Comparison of ENCODE assay signal across 8 cellular contexts in the genomic region with DNA sequence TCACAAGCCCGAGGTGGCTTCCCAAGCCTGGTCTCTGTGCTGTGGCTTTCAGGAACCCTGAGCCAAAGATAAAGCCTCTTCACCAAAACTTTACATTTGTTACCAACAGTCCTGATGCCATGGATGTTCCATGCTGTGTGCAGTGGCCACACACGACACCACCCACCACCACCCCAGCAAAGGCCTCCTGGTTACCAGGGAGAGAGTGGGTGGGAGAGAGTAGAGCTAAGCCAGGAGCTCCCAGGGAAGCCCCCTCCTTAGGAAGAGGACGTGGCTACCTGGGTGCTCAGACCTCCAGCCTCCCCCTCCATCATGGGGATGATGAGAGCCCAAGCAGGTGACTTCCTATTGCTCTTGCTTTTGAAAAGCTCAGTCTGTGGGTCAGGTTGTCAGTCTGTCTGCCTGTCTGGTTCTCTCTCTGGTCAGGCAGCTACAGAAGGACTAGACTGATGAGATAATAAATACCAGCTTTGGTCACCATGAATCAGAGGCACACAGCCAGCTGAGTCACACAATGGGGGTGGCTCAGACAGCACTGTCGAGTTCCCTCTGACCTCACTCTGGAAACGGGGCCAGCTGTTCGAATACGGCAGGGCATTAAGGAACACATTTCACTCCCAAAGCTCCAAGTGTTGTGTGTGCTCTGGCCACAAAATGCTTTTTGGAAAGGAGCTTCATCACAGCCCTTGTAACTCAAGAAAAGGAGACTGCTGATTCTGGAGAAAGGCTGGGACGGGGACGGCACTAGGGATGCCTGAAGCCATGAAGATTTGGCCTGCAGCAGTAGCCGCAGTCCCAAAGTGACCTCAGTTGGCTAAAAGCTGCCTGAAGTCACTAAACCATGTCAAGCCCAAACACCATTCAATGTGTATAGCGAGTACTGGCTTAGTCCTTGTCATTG.
DNase-seq lines count a peak whose midpoint lies in the region; ATAC-seq and TF ChIP-seq lines count a peak whose summit lies in the region.

No MANE protein-coding gene starts in this region.

- WGBS in gastroesophageal sphincter (ENCODE audit: low coverage in 1 of 2), 2 donors: 30 to 35% methylated on average over 4 of the region's 11 CpGs
- 22 to 35% (median 23%) methylated on average over 11 of the region's 11 CpGs for WGBS in psoas muscle, 3 donors

- no peak overlapping the region for H3K27ac Mint-ChIP-seq in stimulated activated naive B cell treated with anti-CD40 and anti-IgM and Interleukin-4, amounts not matched to agents 10 μg/mL and 1 μg/mL and 100 μg/mL, for 72 hours

- H3K27ac ChIP-seq in gastroesophageal sphincter: peak overlapping the region in 3 of 4 donors; percentile 2 to 62 (median 17)
- peak overlapping the region; percentile 36 for H3K27ac ChIP-seq in psoas muscle

- no peak for TF ChIP-seq POLR2A in gastroesophageal sphincter (IDR thresholded peaks at IDR 0.05)

- TF ChIP-seq EP300 in gastroesophageal sphincter (IDR thresholded peaks at IDR 0.05): no peak

- DNase-seq in Daoy (ENCODE audit: low read depth) (peak; percentile 97), SW 1271 (lab: John Stamatoyannopoulos, UW) (peak; percentile 6 to 20), psoas muscle (peak; percentile 91 to 93), GM19240 (ENCODE audit: insufficient read length, low spot score) (no peak), KBM-7 (no peak)
- DNase-seq in stimulated activated naive B cell treated with anti-CD40 and anti-IgM and Interleukin-4, amounts not matched to agents 10 μg/mL and 1 μg/mL and 100 μg/mL, for 72 hours: no peak

- H3K4me1 Mint-ChIP-seq in stimulated activated naive B cell treated with anti-CD40 and anti-IgM and Interleukin-4, amounts not matched to agents 10 μg/mL and 1 μg/mL and 100 μg/mL, for 72 hours: peaks cover 1 to 5% of the 10 kb centered on the region in 2 donors

- TF ChIP-seq CTCF in gastroesophageal sphincter (IDR thresholded peaks at IDR 0.05) (no peak), psoas muscle (IDR thresholded peaks at IDR 0.05) (no peak)

- H3K4me3 Mint-ChIP-seq in stimulated activated naive B cell treated with anti-CD40 and anti-IgM and Interleukin-4, amounts not matched to agents 10 μg/mL and 1 μg/mL and 100 μg/mL, for 72 hours: no peak overlapping the region

- intact Hi-C loops in psoas muscle (cut with DNase I): no loop called here

- no peaks in the 10 kb centered on the region for H3K36me3 ChIP-seq in gastroesophageal sphincter
- no peaks in the 10 kb centered on the region for H3K36me3 ChIP-seq in psoas muscle (ENCODE audit: insufficient read depth in 1 of 2, low read depth in 1 of 2)

- H3K4me1 ChIP-seq in gastroesophageal sphincter (peaks cover 0 to 18% (median 3%) of the 10 kb centered on the region in 3 donors), psoas muscle (no peaks in the 10 kb centered on the region)

- H3K27me3 ChIP-seq in gastroesophageal sphincter (peaks cover 7% of the 10 kb centered on the region), psoas muscle (ENCODE audit: insufficient read depth in 3 of 3, low read length in 2 of 3) (no peaks in the 10 kb centered on the region)

- in situ Hi-C loops in KBM-7 (cut with MboI; ENCODE audit: low pct_unique_long_range_greater_than_20kb, low sequenced_read_pairs): no loop called here

- H3K9me3 ChIP-seq in gastroesophageal sphincter: peaks cover 0 to 5% (median 0%) of the 10 kb centered on the region in 3 donors
- no peaks in the 10 kb centered on the region for H3K9me3 ChIP-seq in psoas muscle

- H3K9me3 Mint-ChIP-seq in stimulated activated naive B cell treated with anti-CD40 and anti-IgM and Interleukin-4, amounts not matched to agents 10 μg/mL and 1 μg/mL and 100 μg/mL, for 72 hours: no peaks in the 10 kb centered on the region

- no peaks in the 10 kb centered on the region for H3K36me3 Mint-ChIP-seq in stimulated activated naive B cell treated with anti-CD40 and anti-IgM and Interleukin-4, amounts not matched to agents 10 μg/mL and 1 μg/mL and 100 μg/mL, for 72 hours

- H3K4me3 ChIP-seq in gastroesophageal sphincter: no peak overlapping the region
- no peak overlapping the region for H3K4me3 ChIP-seq in psoas muscle

- peaks cover 9 to 35% of the 10 kb centered on the region in 2 donors for H3K27me3 Mint-ChIP-seq in stimulated activated naive B cell treated with anti-CD40 and anti-IgM and Interleukin-4, amounts not matched to agents 10 μg/mL and 1 μg/mL and 100 μg/mL, for 72 hours

- ATAC-seq in gastroesophageal sphincter (peak; percentile 86), psoas muscle (peak; percentile 67 to 82 (median 76)), HG03025 (IDR thresholded peaks at IDR 0.05; ENCODE audit: low FRiP score, unreplicated experiment) (no peak)
- no peak for ATAC-seq in stimulated activated naive B cell treated with anti-CD40 and anti-IgM and Interleukin-4, amounts not matched to agents 10 μg/mL and 1 μg/mL and 100 μg/mL, for 72 hours (replicated peaks)

Comparison
In these comparisons a context has a peak if more than half of its experiments do, and no peak if none do; other contexts are left out.
1. DNase-seq: peak in Daoy (single experiment), SW 1271 (2 of 2) and psoas muscle (2 of 2); none in stimulated activated naive B cell treated with anti-CD40 and anti-IgM and Interleukin-4, amounts not matched to agents 10 μg/mL and 1 μg/mL and 100 μg/mL, for 72 hours (single experiment), GM19240 (single experiment) and KBM-7 (single experiment).
2. ATAC-seq: peak in gastroesophageal sphincter (single experiment) and psoas muscle (4 of 4); none in stimulated activated naive B cell treated with anti-CD40 and anti-IgM and Interleukin-4, amounts not matched to agents 10 μg/mL and 1 μg/mL and 100 μg/mL, for 72 hours (0 of 2) and HG03025 (single experiment).